ENCODE assay signal across 12 cellular contexts in genomic region chr14:91223028-91223783, GRCh38. TPM values are rescaled to one million over a fixed set of nuclear protein-coding genes. Genes with fewer than 3 reads are reported as not detected.
DNase-seq lines count a peak whose midpoint lies in the region; ATAC-seq and TF ChIP-seq lines count a peak whose summit lies in the region.
"Had no signal": no experiment of that assay in that cellular context is flagged by ENCODE, and none has a peak within 500 bp of the region (broad histone marks: within the 10 kb centered on the region; RNA-seq: fewer than 3 reads in every experiment).

No MANE protein-coding gene starts in this region.

- H3K27ac ChIP-seq in heart right ventricle (peak overlapping the region in 3 of 10 donors; percentile 3 to 60 (median 4)), upper lobe of left lung (peak overlapping the region; percentile 41 to 82 (median 62)), suprapubic skin (no peak overlapping the region)
- H3K27ac ChIP-seq: breast epithelium, C4-2B, esophagus muscularis mucosa, vagina had no signal

- H3K4me1 ChIP-seq in heart right ventricle = peaks cover 4 to 52% (median 34%) of the 10 kb centered on the region in 9 donors
- peaks cover 38 to 76% (median 57%) of the 10 kb centered on the region in 4 donors for H3K4me1 ChIP-seq in upper lobe of left lung
- H3K4me1 ChIP-seq in suprapubic skin = peaks cover 22% of the 10 kb centered on the region
- H3K4me1 ChIP-seq: breast epithelium had no signal

- no peaks in the 10 kb centered on the region for H3K9me3 ChIP-seq in heart right ventricle
- no peaks in the 10 kb centered on the region for H3K9me3 ChIP-seq in upper lobe of left lung
- H3K9me3 ChIP-seq in suprapubic skin = no peaks in the 10 kb centered on the region
- H3K9me3 ChIP-seq: breast epithelium, esophagus muscularis mucosa, vagina had no signal

- TF ChIP-seq EP300 in upper lobe of left lung (IDR thresholded peaks at IDR 0.05) (no peak), suprapubic skin (IDR thresholded peaks at IDR 0.05) (no peak)

- intact Hi-C loops in activated CD4-positive, alpha-beta T cell treated with anti-CD3 and anti-CD28 coated beads, Interleukin-2, amount 10 ng/mL, durations not matched to agents 24 days and 14 days (cut with micrococcal nuclease) = no loop called here
- intact Hi-C loops in heart right ventricle (cut with DNase I) = no loop called here

- 74 to 88% methylated on average over 1 of the region's 1 CpG for WGBS in heart right ventricle, 2 donors
- WGBS in upper lobe of left lung, 2 donors = 87 to 90% methylated on average over 1 of the region's 1 CpG
- 100% methylated on average over 1 of the region's 1 CpG for WGBS in suprapubic skin

- H3K4me3 Mint-ChIP-seq in activated CD4-positive, alpha-beta T cell treated with anti-CD3 and anti-CD28 coated beads, Interleukin-2, amount 10 ng/mL, durations not matched to agents 24 days and 14 days = no peak overlapping the region

- DNase-seq in stimulated activated CD4-positive, alpha-beta T cell treated with anti-CD3 and anti-CD28 coated beads, Interleukin-15, amount 100 ng/mL, for 24 hours = peak; percentile 64
- no peak for DNase-seq in stimulated activated CD4-positive, alpha-beta T cell treated with anti-CD3 and anti-CD28 coated beads, Interleukin-4, amount 100 ng/mL, for 1 hour
- peak; percentile 59 for DNase-seq in activated CD4-positive, alpha-beta T cell treated with anti-CD3 and anti-CD28 coated beads, Interleukin-2, amount 10 ng/mL, durations not matched to agents 24 days and 14 days
- no peak for DNase-seq in heart right ventricle
- DNase-seq in upper lobe of left lung = no peak
- no peak for DNase-seq in globus pallidus (ENCODE audit: low spot score)
- DNase-seq in suprapubic skin (ENCODE audit: low spot score in 2 of 2) = no peak

- ATAC-seq in heart right ventricle (peak in 6 of 8 donors; percentile 14 to 47 (median 30)), upper lobe of left lung (ENCODE audit: low FRiP score in 2 of 2) (no peak), HG02840 (IDR thresholded peaks at IDR 0.05; ENCODE audit: low FRiP score, unreplicated experiment) (no peak)

- H3K4me3 ChIP-seq in heart right ventricle (no peak overlapping the region), upper lobe of left lung (no peak overlapping the region), suprapubic skin (no peak overlapping the region)
- H3K4me3 ChIP-seq: breast epithelium, esophagus muscularis mucosa, vagina had no signal

- H3K27me3 ChIP-seq in heart right ventricle (no peaks in the 10 kb centered on the region), upper lobe of left lung (no peaks in the 10 kb centered on the region), suprapubic skin (no peaks in the 10 kb centered on the region)
- H3K27me3 ChIP-seq: breast epithelium, esophagus muscularis mucosa, vagina had no signal

- TF ChIP-seq POLR2A in upper lobe of left lung (IDR thresholded peaks at IDR 0.05) (no peak), suprapubic skin (IDR thresholded peaks at IDR 0.05) (no peak)

- H3K36me3 ChIP-seq in heart right ventricle = peaks cover 0 to 77% (median 11%) of the 10 kb centered on the region in 9 donors
- H3K36me3 ChIP-seq in upper lobe of left lung = peaks cover 0 to 18% (median 5%) of the 10 kb centered on the region in 4 donors
- peaks cover 29% of the 10 kb centered on the region for H3K36me3 ChIP-seq in suprapubic skin
- H3K36me3 ChIP-seq: breast epithelium had no signal

- H3K27me3 Mint-ChIP-seq in activated CD4-positive, alpha-beta T cell treated with anti-CD3 and anti-CD28 coated beads, Interleukin-2, amount 10 ng/mL, durations not matched to agents 24 days and 14 days = no peaks in the 10 kb centered on the region

- TF ChIP-seq CTCF in heart right ventricle (IDR thresholded peaks at IDR 0.05) (no peak), upper lobe of left lung (IDR thresholded peaks at IDR 0.05) (no peak), suprapubic skin (IDR thresholded peaks at IDR 0.05) (no peak)

- H3K27ac Mint-ChIP-seq in activated CD4-positive, alpha-beta T cell treated with anti-CD3 and anti-CD28 coated beads, Interleukin-2, amount 10 ng/mL, durations not matched to agents 24 days and 14 days = peak overlapping the region; percentile 72

- peaks cover 65% of the 10 kb centered on the region for H3K36me3 Mint-ChIP-seq in activated CD4-positive, alpha-beta T cell treated with anti-CD3 and anti-CD28 coated beads, Interleukin-2, amount 10 ng/mL, durations not matched to agents 24 days and 14 days (ENCODE audit: low read depth)

- H3K4me1 Mint-ChIP-seq in activated CD4-positive, alpha-beta T cell treated with anti-CD3 and anti-CD28 coated beads, Interleukin-2, amount 10 ng/mL, durations not matched to agents 24 days and 14 days = peaks cover 73% of the 10 kb centered on the region

- peaks cover 16% of the 10 kb centered on the region for H3K9me3 Mint-ChIP-seq in activated CD4-positive, alpha-beta T cell treated with anti-CD3 and anti-CD28 coated beads, Interleukin-2, amount 10 ng/mL, durations not matched to agents 24 days and 14 days

RNA-seq across cellular contexts. Expression of gene GPR68, which starts 21.3 kb away (rescaled TPM):
- 4.6 and 4.9 TPM in 2 replicates for total RNA-seq in activated CD4-positive, alpha-beta T cell treated with anti-CD3 and anti-CD28 coated beads, Interleukin-2, amount 10 ng/mL, durations not matched to agents 24 days and 14 days
- 1 to 10 TPM in 2 of 10 donors, under 1 TPM in 8; 0.13 to 2.4 (median 0.29) TPM for total RNA-seq in heart right ventricle
- polyA plus RNA-seq in heart right ventricle = under 1 TPM; 0.22 to 0.54 TPM
- total RNA-seq in upper lobe of left lung = 1 to 10 TPM; 1.2 to 8.4 (median 3.3) TPM
- total RNA-seq in suprapubic skin = 1 to 10 TPM in 3 of 4 donors, under 1 TPM in 1; 0.95 to 4.3 (median 1.6) TPM

Comparison
In these comparisons a context has a peak if more than half of its experiments do, and no peak if none do; other contexts are left out.
1. DNase-seq: peak in stimulated activated CD4-positive, alpha-beta T cell treated with anti-CD3 and anti-CD28 coated beads, Interleukin-15, amount 100 ng/mL, for 24 hours (single experiment) and activated CD4-positive, alpha-beta T cell treated with anti-CD3 and anti-CD28 coated beads, Interleukin-2, amount 10 ng/mL, durations not matched to agents 24 days and 14 days (single experiment); none in stimulated activated CD4-positive, alpha-beta T cell treated with anti-CD3 and anti-CD28 coated beads, Interleukin-4, amount 100 ng/mL, for 1 hour (single experiment), heart right ventricle (0 of 2), upper lobe of left lung (0 of 2), globus pallidus (single experiment) and suprapubic skin (0 of 2).
2. ATAC-seq: peak in heart right ventricle (6 of 8); none in upper lobe of left lung (0 of 2) and HG02840 (single experiment).